In the genomic region with DNA sequence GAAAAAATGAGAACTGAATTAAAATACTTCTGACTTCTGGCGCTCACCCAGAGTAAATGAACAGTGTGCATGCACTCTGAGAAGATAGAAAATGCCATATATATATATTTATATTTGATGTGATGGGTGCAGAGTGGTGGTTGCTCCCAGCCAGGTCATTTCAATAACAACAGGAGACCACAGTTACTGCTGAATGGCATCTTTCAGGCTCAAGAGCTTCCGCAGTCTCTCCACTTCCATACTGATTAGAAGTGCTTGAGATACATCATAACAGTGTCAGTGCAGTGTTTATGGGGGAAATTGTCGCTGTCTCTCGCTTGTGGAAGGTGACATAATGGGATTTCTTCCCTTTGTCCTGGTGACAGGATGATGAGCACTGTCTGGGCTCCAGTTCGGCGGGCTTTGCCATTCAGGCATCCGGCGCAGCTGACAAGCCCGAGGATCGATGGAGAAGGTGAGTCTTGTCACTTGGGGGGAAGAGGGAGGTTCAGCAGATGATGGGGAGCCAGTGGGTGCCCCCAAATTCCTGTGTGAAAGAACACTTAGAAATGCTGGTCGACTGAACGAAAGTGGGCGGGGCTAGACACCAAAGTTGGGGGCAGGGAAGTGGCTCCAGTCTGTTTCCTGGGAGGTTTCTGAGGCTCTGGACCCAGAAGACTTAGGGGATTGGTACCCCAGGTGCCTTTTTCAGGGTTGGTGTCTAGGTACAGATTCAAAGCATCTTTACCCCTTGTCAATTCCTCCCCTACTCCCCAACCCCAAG, we compare ENCODE assay signal across 1 cellular context.
TF ChIP-seq lines count a peak whose summit lies in the region.

No MANE protein-coding gene starts in this region.

TF ChIP-seq in A549, 52 proteins besides CTCF, POLR2A, EP300 and RAD21 (continued from another document):
- TF ChIP-seq MAZ (IDR thresholded peaks at IDR 0.05; ENCODE audit: borderline replicate concordance, low read depth, low read length) = no peak
